Comparison of ENCODE assay signal across 17 cellular contexts in the genomic region with DNA sequence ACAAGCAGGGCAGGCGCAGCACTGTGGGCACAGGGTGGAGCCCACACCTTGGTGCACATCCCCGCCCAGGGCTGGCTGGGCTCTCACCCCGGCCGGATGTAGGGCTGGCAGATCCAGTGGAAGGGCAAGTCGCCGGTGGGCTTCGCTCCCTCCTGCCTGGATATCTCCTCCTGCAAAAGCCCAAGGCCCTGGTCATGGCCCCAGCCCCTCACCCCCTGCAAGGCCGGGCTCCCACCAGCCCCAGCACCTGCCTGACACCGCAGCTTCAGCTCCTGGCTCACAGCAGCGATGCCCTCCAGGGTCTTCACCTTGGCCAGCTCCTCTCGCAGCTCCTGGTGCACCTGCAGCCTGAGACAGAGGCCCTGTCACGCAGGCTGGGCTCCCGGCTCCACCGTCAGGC.
"Had no signal": no experiment of that assay in that cellular context is flagged by ENCODE, and none has a peak within 500 bp of the region (broad histone marks: within the 10 kb centered on the region; RNA-seq: fewer than 3 reads in every experiment).

No MANE protein-coding gene starts in this region.

- DNase-seq: activated B cell treated with CpG ODN at 0.5 μM for 24 hours; activated CD4-positive, alpha-beta memory T cell treated with anti-CD3 and anti-CD28 coated beads, Interleukin-2, amount 10 ng/mL, durations not matched to agents 7 days and 5 days; activated CD4-positive, alpha-beta T cell treated with anti-CD3 and anti-CD28 coated beads for 48 hours; activated CD8-positive, alpha-beta memory T cell treated with anti-CD3 and anti-CD28 coated beads, Interleukin-2, amount 10 ng/mL, durations not matched to agents 7 days and 5 days; body of pancreas; caudate nucleus; endodermal cell; hippocampal formation; ovary; sigmoid colon; stimulated activated CD4-positive, alpha-beta T cell treated with anti-CD3 and anti-CD28 coated beads, Interleukin-1b, Interleukin-23, amount 100 ng/mL, for 48 hours; stimulated activated CD8-positive, alpha-beta memory T cell treated with anti-CD3 and anti-CD28 coated beads, Interleukin-4, amount 100 ng/mL, for 48 hours; stimulated activated naive CD4-positive, alpha-beta T cell treated with Interleukin-2 at 50 U/mL for 16 hours; T-cell; thyroid gland; uterus had no signal

- H3K36me3 ChIP-seq: ovary, uterus had no signal

- H3K27ac ChIP-seq: body of pancreas, epithelial cell of prostate, ovary, sigmoid colon, thyroid gland, uterus had no signal

- ATAC-seq: activated CD8-positive, alpha-beta memory T cell treated with anti-CD3 and anti-CD28 coated beads, Interleukin-2, amount 10 ng/mL, durations not matched to agents 7 days and 5 days; body of pancreas; T-cell had no signal

- H3K9me3 ChIP-seq: body of pancreas, ovary, sigmoid colon, thyroid gland, uterus had no signal

- H3K27me3 ChIP-seq: body of pancreas, ovary, sigmoid colon, thyroid gland, uterus had no signal

- H3K4me3 ChIP-seq: body of pancreas, ovary, sigmoid colon, thyroid gland, uterus had no signal
